In genomic region chr22:36409554-36409910, GRCh38 we compare ENCODE assay signal across 7 cellular contexts. TPM values are rescaled to one million over a fixed set of nuclear protein-coding genes. Genes with fewer than 3 reads are reported as not detected.
DNase-seq lines count a peak whose midpoint lies in the region; ATAC-seq, FAIRE-seq and TF ChIP-seq lines count a peak whose summit lies in the region.
"Not testable (repeated sequence)": the region's sequence is repeated elsewhere in the genome, so short reads cannot be mapped to it uniquely, and the experiment has no call there.

No MANE protein-coding gene starts in this region.

- H3K36me3 ChIP-seq in GM23338 (ENCODE audit: insufficient read depth); adrenal gland (replicated peaks in 1 of 2); endothelial cell of umbilical vein (ENCODE audit: control insufficient read depth in 2 of 2, extremely low read depth in 1 of 2, insufficient read depth in 2 of 2, low read length in 2 of 2); smooth muscle cell (ENCODE audit: low read depth): not testable (repeated sequence)

- H3K4me3 ChIP-seq in GM23338 (peak overlapping the region; percentile 49), adrenal gland (peak overlapping the region in 2 of 4 donors; percentile 20 to 43), smooth muscle cell (peak overlapping the region; percentile 48)
- not testable (repeated sequence) for H3K4me3 ChIP-seq in endothelial cell of umbilical vein (replicated peaks in 1 of 3; ENCODE audit: insufficient read depth in 1 of 3, low read depth in 1 of 3, low read length in 3 of 3)

- not testable (repeated sequence) for H2AFZ ChIP-seq in GM23338; smooth muscle cell (ENCODE audit: low read depth)
- H2AFZ ChIP-seq in endothelial cell of umbilical vein (ENCODE audit: low read depth, low read length), result peak overlapping the region; percentile 96

- dilution Hi-C loops in endothelial cell of umbilical vein (cut with MboI; ENCODE audit: extremely low pct_ligation_motif_present, low sequenced_read_pairs), result not testable (repeated sequence)

- peaks cover 15% of the 10 kb centered on the region for H3F3A ChIP-seq in GM23338 (replicated peaks; ENCODE audit: low read depth)
- H3F3A ChIP-seq in smooth muscle cell (ENCODE audit: low read depth), result not testable (repeated sequence)

- H3K4me2 ChIP-seq in GM23338 (peak overlapping the region; percentile 59), endothelial cell of umbilical vein (ENCODE audit: insufficient read depth, low read length) (peak overlapping the region; percentile 57), smooth muscle cell (peak overlapping the region; percentile 81)

- not testable (repeated sequence) for H3K9me3 Mint-ChIP-seq in GM23338, immature natural killer cell, natural killer cell

- H3K4me1 Mint-ChIP-seq in GM23338, result peaks cover 12% of the 10 kb centered on the region
- H3K4me1 Mint-ChIP-seq in immature natural killer cell, result peaks cover 52 to 53% of the 10 kb centered on the region in 2 donors
- H3K4me1 Mint-ChIP-seq in natural killer cell, result peaks cover 42 to 51% of the 10 kb centered on the region in 2 donors

- not testable (repeated sequence) for TF ChIP-seq CTCF in GM23338 (conservative IDR thresholded peaks at IDR 0.05; ENCODE audit: low read depth in 2 of 2); VCaP (conservative IDR thresholded peaks at IDR 0.05); endothelial cell of umbilical vein (IDR thresholded peaks at IDR 0.05; ENCODE audit: extremely low read depth in 1 of 2, insufficient read depth in 1 of 2, low read depth in 1 of 2, low read length in 2 of 2); natural killer cell (IDR thresholded peaks at IDR 0.05); smooth muscle cell (IDR thresholded peaks at IDR 0.05; ENCODE audit: borderline replicate concordance, insufficient read depth, poor library complexity, severe bottlenecking)
- peak in 1 of 6 experiments; percentile 27 for TF ChIP-seq CTCF in adrenal gland (IDR thresholded peaks at IDR 0.05)

- H3K27ac Mint-ChIP-seq in GM23338 (peak overlapping the region; percentile 98), immature natural killer cell (peak overlapping the region; percentile 78 to 86 (median 80)), natural killer cell (peak overlapping the region; percentile 86 to 91)

- H3K27me3 ChIP-seq in GM23338 (ENCODE audit: insufficient read depth); adrenal gland; endothelial cell of umbilical vein (ENCODE audit: control insufficient read depth in 2 of 2, insufficient read depth in 2 of 2, low read length in 2 of 2); smooth muscle cell (ENCODE audit: low read depth): not testable (repeated sequence)

- not testable (repeated sequence) for H3K79me2 ChIP-seq in GM23338 (replicated peaks; ENCODE audit: insufficient read depth); endothelial cell of umbilical vein (ENCODE audit: control insufficient read depth, insufficient read depth, low read length); smooth muscle cell (ENCODE audit: low read depth)

- H3K4me1 ChIP-seq in GM23338 (ENCODE audit: insufficient read depth); endothelial cell of umbilical vein (ENCODE audit: control insufficient read depth, extremely low read depth, insufficient read depth, low read length); smooth muscle cell (ENCODE audit: low read depth): not testable (repeated sequence)
- H3K4me1 ChIP-seq in adrenal gland (replicated peaks in 1 of 2), result peaks cover 16 to 19% of the 10 kb centered on the region in 2 donors

- not testable (repeated sequence) for H3K9me2 ChIP-seq in GM23338 (ENCODE audit: insufficient read depth)

- DNase-seq in GM23338 (ENCODE audit: low spot score); adrenal gland; endothelial cell of umbilical vein (ENCODE audit: low read depth, low spot score); immature natural killer cell; natural killer cell; smooth muscle cell (lab: John Stamatoyannopoulos, UW; ENCODE audit: unreplicated experiment): not testable (repeated sequence)

- not testable (repeated sequence) for FAIRE-seq in endothelial cell of umbilical vein (lab: Jason Lieb, UNC)

- not testable (repeated sequence) for TF ChIP-seq POLR2A in adrenal gland (IDR thresholded peaks at IDR 0.05); endothelial cell of umbilical vein (IDR thresholded peaks at IDR 0.05; ENCODE audit: low read depth, low read length)

- BruUV-seq in endothelial cell of umbilical vein (replicated peaks; lab: Mats Ljungman, UMichigan), result not testable (repeated sequence)

- H3K4me3 Mint-ChIP-seq in GM23338 (peak overlapping the region; percentile 85), immature natural killer cell (peak overlapping the region; percentile 72 to 84 (median 80)), natural killer cell (peak overlapping the region; percentile 85)

- 72 to 89% (median 80%) methylated on average over 10 to 15 of the region's 15 CpGs for WGBS in adrenal gland, 4 donors
- WGBS in smooth muscle cell (ENCODE audit: low lambda C conversion rate), result 42% methylated on average over 15 of the region's 15 CpGs

- POLR2A ChIA-PET in endothelial cell of umbilical vein (lab: Charles Lee), result interaction anchor here (1.0 kb wide), 1 partner anchor 30 kb away, joined by 3 read pairs; no protein-coding TSS in a partner anchor

- not testable (repeated sequence) for H4K20me1 ChIP-seq in GM23338 (replicated peaks; ENCODE audit: insufficient read depth); endothelial cell of umbilical vein (replicated peaks; ENCODE audit: control insufficient read depth, extremely low read depth, insufficient read depth, low read length); smooth muscle cell (ENCODE audit: low read depth)

- peak overlapping the region; percentile 97 for H3K27ac ChIP-seq in GM23338 (ENCODE audit: low read depth)
- H3K27ac ChIP-seq in VCaP, result peak overlapping the region; percentile 98
- peak overlapping the region in 4 of 5 donors; percentile 75 to 91 (median 86) for H3K27ac ChIP-seq in adrenal gland
- H3K27ac ChIP-seq in endothelial cell of umbilical vein (ENCODE audit: insufficient read depth, low read depth, low read length), result not testable (repeated sequence)
- peak overlapping the region; percentile 83 for H3K27ac ChIP-seq in smooth muscle cell (ENCODE audit: low read depth)

- H3K9me3 ChIP-seq in adrenal gland (replicated peaks in 1 of 3); endothelial cell of umbilical vein (replicated peaks; ENCODE audit: control insufficient read depth, insufficient read depth, low read length); smooth muscle cell (replicated peaks; ENCODE audit: low read depth): not testable (repeated sequence)

- not testable (repeated sequence) for H3K27me3 Mint-ChIP-seq in GM23338 (ENCODE audit: insufficient read depth, low read depth, poor library complexity); immature natural killer cell (ENCODE audit: low read depth in 3 of 3); natural killer cell (ENCODE audit: low read depth in 2 of 2)

- ATAC-seq in GM23338, result peak; percentile 1
- not testable (repeated sequence) for ATAC-seq in natural killer cell

- not testable (repeated sequence) for H3K9ac ChIP-seq in endothelial cell of umbilical vein (replicated peaks; ENCODE audit: extremely low read depth, insufficient read depth, low read length); smooth muscle cell (ENCODE audit: low read depth)

- CTCF ChIA-PET in endothelial cell of umbilical vein (lab: Charles Lee), result not testable (repeated sequence)

- intact Hi-C loops in adrenal gland (cut with DNase I); endothelial cell of umbilical vein (cut with micrococcal nuclease): not testable (repeated sequence)
- intact Hi-C loops in natural killer cell (cut with micrococcal nuclease), result loop anchor here (5.0 kb wide), 1 partner anchor 43 kb away; no protein-coding TSS in a partner anchor

- not testable (repeated sequence) for H3K36me3 Mint-ChIP-seq in GM23338 (ENCODE audit: low read depth); immature natural killer cell; natural killer cell

- H3K9me1 ChIP-seq in endothelial cell of umbilical vein (replicated peaks; ENCODE audit: control insufficient read depth, extremely low read depth, insufficient read depth, low read length), result not testable (repeated sequence)

RNA-seq across cellular contexts. Expression of gene MYH9, which starts 21.8 kb away (rescaled TPM):
- total RNA-seq in GM23338 (2014; rRNA removed; shearing (Covaris generic)), result 204 and 233 TPM in 2 replicates
- 55.4 and 58.4 TPM in 2 replicates for polyA plus RNA-seq in GM23338 (2016; fragmentation: Nextera tagmentation; extraction: Ambion mirVana)
- 100 to 1,000 TPM; 294 to 427 (median 369) TPM for total RNA-seq in adrenal gland
- polyA plus RNA-seq in adrenal gland, result 100 to 1,000 TPM in 2 of 3 donors, 10 to 100 TPM in 1; 96.2 to 164 (median 133) TPM
- total RNA-seq in endothelial cell of umbilical vein, result 1,331 and 1,413 TPM in 2 replicates
- polyA plus RNA-seq in endothelial cell of umbilical vein, result 157 and 188 TPM in 2 replicates
- 377 and 396 TPM in 2 replicates for polyA plus RNA-seq in endothelial cell of umbilical vein (2011; cell fraction: cytosol; rRNA removed)
- 759 and 766 TPM in 2 replicates for polyA plus RNA-seq in endothelial cell of umbilical vein (2011; cell fraction: nucleus; rRNA removed)
- polyA plus RNA-seq in endothelial cell of umbilical vein (2012), result 496 and 585 TPM in 2 replicates
- polyA minus RNA-seq in endothelial cell of umbilical vein, result 1,176 and 1,679 TPM in 2 replicates
- 42.9 TPM for polyA minus RNA-seq in endothelial cell of umbilical vein (2011; cell fraction: cytosol; rRNA and poly(A)+ RNA removed)
- polyA minus RNA-seq in endothelial cell of umbilical vein (2011; cell fraction: nucleus; rRNA and poly(A)+ RNA removed), result 498 and 877 TPM in 2 replicates
- polyA plus RNA-seq in immature natural killer cell, result 100 to 1,000 TPM in 1 of 3 donors, 10 to 100 TPM in 1, 1 to 10 TPM in 1; 8.7 to 355 (median 40.2) TPM
- 1,000 to 10,000 TPM in 1 of 3 donors, 100 to 1,000 TPM in 2; 803 to 1,038 (median 808) TPM for total RNA-seq in natural killer cell
- 350 and 378 TPM in 2 replicates for total RNA-seq in smooth muscle cell
- polyA plus RNA-seq in smooth muscle cell, result 361 and 382 TPM in 2 replicates
